Comparison of ENCODE assay signal across 8 cellular contexts in genomic region chr13:30132623-30133553, GRCh38.
DNase-seq lines count a peak whose midpoint lies in the region; ATAC-seq and TF ChIP-seq lines count a peak whose summit lies in the region.

No MANE protein-coding gene starts in this region.

- no peaks in the 10 kb centered on the region for H3K79me2 ChIP-seq in OCI-LY1 (ENCODE audit: insufficient read depth, low read length)

- H3K4me1 ChIP-seq in OCI-LY1 (ENCODE audit: insufficient read depth, low read length, severe bottlenecking) (peaks cover 5% of the 10 kb centered on the region), mucosa of descending colon (ENCODE audit: low read depth) (peaks cover 5% of the 10 kb centered on the region)

- CTCF ChIA-PET in Calu3 (lab: Charles Lee), result interaction anchor here (0.5 to 1.3 kb wide), 12 partner anchors 9 to 448 kb away, joined by 3 to 17 read pairs (median 4); no protein-coding TSS in a partner anchor

- H3K9ac ChIP-seq in OCI-LY1 (ENCODE audit: low read length), result no peak overlapping the region; the same call in 1 of the 2 replicates

- H3K9me2 ChIP-seq in OCI-LY1 (ENCODE audit: low read depth, low read length), result no peaks in the 10 kb centered on the region

- H3K4me3 ChIP-seq in OCI-LY1 (ENCODE audit: low read depth, low read length, poor library complexity, severe bottlenecking), result peak overlapping the region; percentile 20
- no peak overlapping the region for H3K4me3 ChIP-seq in mucosa of descending colon

- H3K36me3 Mint-ChIP-seq in Calu3 (ENCODE audit: insufficient read depth, unreplicated experiment) (no peaks in the 10 kb centered on the region), endothelial cell (ENCODE audit: low read depth, unreplicated experiment) (no peaks in the 10 kb centered on the region)

- no peak overlapping the region for H3K27ac ChIP-seq in OCI-LY1 (ENCODE audit: low read depth, low read length, poor library complexity, severe bottlenecking)

- BruUV-seq in Calu3 (replicated peaks; lab: Mats Ljungman, UMichigan), result no TSS peak

- H3K27ac Mint-ChIP-seq in Calu3 (ENCODE audit: unreplicated experiment), result no peak overlapping the region
- H3K27ac Mint-ChIP-seq in endothelial cell (ENCODE audit: unreplicated experiment), result no peak overlapping the region

- ATAC-seq in GM21390 (IDR thresholded peaks at IDR 0.05; ENCODE audit: unreplicated experiment) (peak; percentile 93), mucosa of descending colon (peak; percentile 94)

- H3K4me2 ChIP-seq in OCI-LY1 (ENCODE audit: low read length), result peak overlapping the region; percentile 41; the same call in 1 of the 2 replicates

- H3K4me3 Mint-ChIP-seq in Calu3 (ENCODE audit: low read depth, unreplicated experiment), result no peak overlapping the region
- H3K4me3 Mint-ChIP-seq in endothelial cell (ENCODE audit: unreplicated experiment), result no peak overlapping the region

- no peaks in the 10 kb centered on the region for H3K27me3 ChIP-seq in OCI-LY1 (ENCODE audit: insufficient read depth, low read length)

- peak; percentile 85 for TF ChIP-seq CTCF in Calu3 (IDR thresholded peaks at IDR 0.05; ENCODE audit: unreplicated experiment)
- TF ChIP-seq CTCF in OCI-LY1 (IDR thresholded peaks at IDR 0.05; ENCODE audit: low read length), result peak; percentile 92
- TF ChIP-seq CTCF in endothelial cell (IDR thresholded peaks at IDR 0.05; ENCODE audit: unreplicated experiment), result peak; percentile 95
- TF ChIP-seq CTCF in mucosa of descending colon (IDR thresholded peaks at IDR 0.05), result peak; percentile 86

- H3K9me3 ChIP-seq in OCI-LY1 (ENCODE audit: low read length) (no peaks in the 10 kb centered on the region), mucosa of descending colon (no peaks in the 10 kb centered on the region)

- no peaks in the 10 kb centered on the region for H3F3A ChIP-seq in OCI-LY1 (ENCODE audit: insufficient read depth, low read length)

- H3K27me3 Mint-ChIP-seq in Calu3 (ENCODE audit: unreplicated experiment) (no peaks in the 10 kb centered on the region), endothelial cell (ENCODE audit: unreplicated experiment) (no peaks in the 10 kb centered on the region)

- H3K36me3 ChIP-seq in OCI-LY1 (ENCODE audit: insufficient read depth, low read length) (no peaks in the 10 kb centered on the region), mucosa of descending colon (ENCODE audit: low read depth) (no peaks in the 10 kb centered on the region)

- intact Hi-C loops in Calu3 (cut with micrococcal nuclease; ENCODE audit: unreplicated experiment), result loop anchor here (1.0 to 5.0 kb wide), 3 partner anchors 25 to 448 kb away; no protein-coding TSS in a partner anchor
- intact Hi-C loops in mucosa of descending colon (cut with DNase I, micrococcal nuclease), result loop anchor here in 1 of 2 donors (5.0 kb wide), 1 partner anchor 734 kb away; no protein-coding TSS in a partner anchor

- H3K4me1 Mint-ChIP-seq in Calu3 (ENCODE audit: low read depth, unreplicated experiment), result peaks cover 8% of the 10 kb centered on the region
- peaks cover under 1% of the 10 kb centered on the region for H3K4me1 Mint-ChIP-seq in endothelial cell (ENCODE audit: unreplicated experiment)

- no peaks in the 10 kb centered on the region for H3K9me3 Mint-ChIP-seq in Calu3 (ENCODE audit: low read depth, unreplicated experiment)
- H3K9me3 Mint-ChIP-seq in endothelial cell (ENCODE audit: unreplicated experiment), result no peaks in the 10 kb centered on the region

- no peak overlapping the region for H2AFZ ChIP-seq in OCI-LY1 (ENCODE audit: low read length)

- DNase-seq in Calu3 (peak; percentile 92), HUDEP-2 (lab: John Stamatoyannopoulos, UW; ENCODE audit: unreplicated experiment in 76 of 76) (peak; percentile 7 to 94 (median 82)), endothelial cell (ENCODE audit: low spot score) (peak; percentile 100), mucosa of descending colon (peak; percentile 97 to 100 (median 99))
- DNase-seq in activated CD8-positive, alpha-beta memory T cell treated with anti-CD3 and anti-CD28 coated beads, Interleukin-2, amount 50 U/mL, for 1 hour (ENCODE audit: extremely low read depth), result peak; percentile 93
- DNase-seq in stimulated activated CD8-positive, alpha-beta memory T cell treated with anti-CD3 and anti-CD28 coated beads, Interleukin-4, amount 100 ng/mL, for 24 hours (ENCODE audit: low read depth), result peak; percentile 95

- no peaks in the 10 kb centered on the region for H4K20me1 ChIP-seq in OCI-LY1 (ENCODE audit: insufficient read depth, low read length)
